Comparison of ENCODE assay signal across 13 cellular contexts in genomic region chr12:46519407-46519806, GRCh38.
A peak's percentile ranks its signal among the peaks of the same experiment; 100 is the strongest.
DNase-seq lines count a peak whose midpoint lies in the region; ATAC-seq and TF ChIP-seq lines count a peak whose summit lies in the region.
"Had no signal": no experiment of that assay in that cellular context is flagged by ENCODE, and none has a peak within 500 bp of the region (broad histone marks: within the 10 kb centered on the region; RNA-seq: fewer than 3 reads in every experiment).

No MANE protein-coding gene starts in this region.

- H3K27ac ChIP-seq in coronary artery, result peak overlapping the region; percentile 55 to 66
- H3K27ac ChIP-seq in ovary, result peak overlapping the region; percentile 11 to 63
- peak overlapping the region; percentile 66 to 88 for H3K27ac ChIP-seq in uterus
- H3K27ac ChIP-seq: neutrophil, right atrium auricular region had no signal

- H3K9me3 Mint-ChIP-seq in natural killer cell (no peaks in the 10 kb centered on the region), CD14-positive monocyte (peaks cover 0 to 3% (median 0%) of the 10 kb centered on the region in 7 donors)
- peaks cover 7% of the 10 kb centered on the region for H3K9me3 Mint-ChIP-seq in natural killer cell treated with Interleukin-12 subunit alpha and Interleukin-12 subunit beta and Interleukin-15 and Interleukin-18, amount 100 ng/mL, for 72 hours

- H3K9me3 ChIP-seq in ovary (no peaks in the 10 kb centered on the region), uterus (no peaks in the 10 kb centered on the region)
- H3K9me3 ChIP-seq: neutrophil, right atrium auricular region had no signal

- intact Hi-C loops in natural killer cell (cut with micrococcal nuclease), result no loop called here
- intact Hi-C loops in ovary (cut with DNase I), result no loop called here
- intact Hi-C loops in uterus (cut with DNase I; ENCODE audit: low total_unique reads), result no loop called here
- intact Hi-C loops in CD14-positive monocyte (cut with micrococcal nuclease), result no loop called here

- H3K4me3 ChIP-seq in coronary artery, result no peak overlapping the region
- no peak overlapping the region for H3K4me3 ChIP-seq in ovary
- H3K4me3 ChIP-seq in uterus, result no peak overlapping the region
- H3K4me3 ChIP-seq: right atrium auricular region had no signal

- TF ChIP-seq EP300 in ovary (IDR thresholded peaks at IDR 0.05), result no peak

- no peak for ATAC-seq in natural killer cell
- ATAC-seq in natural killer cell treated with Interleukin-12 subunit alpha and Interleukin-12 subunit beta and Interleukin-15 and Interleukin-18, amount 100 ng/mL, for 72 hours, result no peak
- ATAC-seq: SK-N-SH treated with all-trans-retinoic acid at 6 μM for 48 hours had no signal

- H3K27me3 Mint-ChIP-seq in natural killer cell (ENCODE audit: low read depth in 2 of 2) (no peaks in the 10 kb centered on the region), CD14-positive monocyte (ENCODE audit: low read depth in 3 of 3) (peaks cover 0 to 2% (median 0%) of the 10 kb centered on the region in 3 donors)
- H3K27me3 Mint-ChIP-seq in natural killer cell treated with Interleukin-12 subunit alpha and Interleukin-12 subunit beta and Interleukin-15 and Interleukin-18, amount 100 ng/mL, for 72 hours, result no peaks in the 10 kb centered on the region

- no peak overlapping the region for H3K4me3 Mint-ChIP-seq in natural killer cell
- H3K4me3 Mint-ChIP-seq in natural killer cell treated with Interleukin-12 subunit alpha and Interleukin-12 subunit beta and Interleukin-15 and Interleukin-18, amount 100 ng/mL, for 72 hours, result no peak overlapping the region
- no peak overlapping the region for H3K4me3 Mint-ChIP-seq in CD14-positive monocyte

- no peaks in the 10 kb centered on the region for H3K36me3 ChIP-seq in ovary
- no peaks in the 10 kb centered on the region for H3K36me3 ChIP-seq in uterus
- H3K36me3 ChIP-seq: neutrophil, right atrium auricular region had no signal

- H3K4me1 Mint-ChIP-seq in natural killer cell (peaks cover 52 to 62% of the 10 kb centered on the region in 2 donors), CD14-positive monocyte (peaks cover 14% of the 10 kb centered on the region)
- H3K4me1 Mint-ChIP-seq in natural killer cell treated with Interleukin-12 subunit alpha and Interleukin-12 subunit beta and Interleukin-15 and Interleukin-18, amount 100 ng/mL, for 72 hours (ENCODE audit: low read depth in 2 of 2), result peaks cover 29% of the 10 kb centered on the region in 2 donors

- no peaks in the 10 kb centered on the region for H3K36me3 Mint-ChIP-seq in natural killer cell
- H3K36me3 Mint-ChIP-seq in natural killer cell treated with Interleukin-12 subunit alpha and Interleukin-12 subunit beta and Interleukin-15 and Interleukin-18, amount 100 ng/mL, for 72 hours, result peaks cover 10% of the 10 kb centered on the region
- H3K36me3 Mint-ChIP-seq in CD14-positive monocyte, result peaks cover 0 to 2% of the 10 kb centered on the region in 2 donors

- no peak for DNase-seq in natural killer cell
- no peak for DNase-seq in natural killer cell treated with Interleukin-12 subunit alpha and Interleukin-12 subunit beta and Interleukin-15 and Interleukin-18, amount 100 ng/mL, for 72 hours (ENCODE audit: low spot score)
- no peak for DNase-seq in coronary artery (ENCODE audit: low spot score)
- DNase-seq in ovary, result no peak
- DNase-seq in uterus, result no peak
- no peak for DNase-seq in dermis blood vessel endothelial cell
- DNase-seq in CD14-positive monocyte (ENCODE audit: low spot score), result no peak
- no peak for DNase-seq in NOMO-1 treated with DMSO at 0.1 percent for 48 hours (lab: John Stamatoyannopoulos, UW; ENCODE audit: unreplicated experiment)
- DNase-seq: erythroblast, NCI-H2227 treated with DMSO at 0.1 percent for 48 hours had no signal

- TF ChIP-seq CTCF in natural killer cell (IDR thresholded peaks at IDR 0.05) (no peak), coronary artery (IDR thresholded peaks at IDR 0.05) (no peak), ovary (IDR thresholded peaks at IDR 0.05) (no peak), uterus (IDR thresholded peaks at IDR 0.05) (no peak), CD14-positive monocyte (IDR thresholded peaks at IDR 0.05) (no peak)

- H3K27me3 ChIP-seq in ovary (no peaks in the 10 kb centered on the region), uterus (no peaks in the 10 kb centered on the region)
- H3K27me3 ChIP-seq: neutrophil, right atrium auricular region had no signal

- no peak for TF ChIP-seq POLR2A in ovary (IDR thresholded peaks at IDR 0.05)
- no peak for TF ChIP-seq POLR2A in uterus (IDR thresholded peaks at IDR 0.05)

- H3K27ac Mint-ChIP-seq in natural killer cell (peak overlapping the region; percentile 0 to 12), CD14-positive monocyte (no peak overlapping the region)
- peak overlapping the region in 1 of 2 donors; percentile 3 for H3K27ac Mint-ChIP-seq in natural killer cell treated with Interleukin-12 subunit alpha and Interleukin-12 subunit beta and Interleukin-15 and Interleukin-18, amount 100 ng/mL, for 72 hours

- WGBS in ovary, 3 donors, result 86 to 100% (median 93%) methylated on average over 1 of the region's 1 CpG

- H3K4me1 ChIP-seq in ovary (ENCODE audit: insufficient read depth), result peaks cover 38% of the 10 kb centered on the region
- H3K4me1 ChIP-seq in uterus, result peaks cover 6 to 30% of the 10 kb centered on the region in 2 donors

Comparison
In these comparisons a context has a peak if more than half of its experiments do, and no peak if none do; other contexts are left out.
1. H3K27ac Mint-ChIP-seq: peak in natural killer cell (2 of 2); none in CD14-positive monocyte (0 of 7).
2. Peak in every context shown above with its lines, with median percentiles within 50 percentile points of each other: H3K27ac ChIP-seq.